8 cellular contexts compared by ENCODE assay signal in genomic region chr1:25821630-25822091, GRCh38. TPM values are rescaled to one million over a fixed set of nuclear protein-coding genes. Genes with fewer than 3 reads are reported as not detected.
DNase-seq lines count a peak whose midpoint lies in the region; ATAC-seq, FAIRE-seq and TF ChIP-seq lines count a peak whose summit lies in the region.

No MANE protein-coding gene starts in this region.

- H3K9me3 ChIP-seq in BLaER1: no peaks in the 10 kb centered on the region
- no peaks in the 10 kb centered on the region for H3K9me3 ChIP-seq in breast epithelium
- H3K9me3 ChIP-seq in muscle layer of duodenum (ENCODE audit: control insufficient read depth in 1 of 2, low read length in 2 of 2): no peaks in the 10 kb centered on the region

- peaks cover 44% of the 10 kb centered on the region for H4K20me1 ChIP-seq in BLaER1

- no peak for DNase-seq in LNCaP clone FGC (ENCODE audit: low read depth)
- DNase-seq in breast epithelium (ENCODE audit: low spot score in 2 of 2): no peak
- no peak for DNase-seq in posterior cingulate gyrus
- no peak for DNase-seq in GM12892 (ENCODE audit: insufficient read length)
- no peak for DNase-seq in H4 (ENCODE audit: low spot score)

- intact Hi-C loops in breast epithelium (cut with DNase I; ENCODE audit: low total_unique reads): no loop called here
- intact Hi-C loops in posterior cingulate gyrus (cut with DNase I): no loop called here

- H3K4me1 ChIP-seq in BLaER1 (peaks cover 36% of the 10 kb centered on the region), breast epithelium (peaks cover 7 to 22% of the 10 kb centered on the region in 2 donors), muscle layer of duodenum (ENCODE audit: control insufficient read depth in 1 of 2, insufficient read depth in 2 of 2, low read length in 2 of 2) (peaks cover 13 to 26% of the 10 kb centered on the region in 2 donors)

- TF ChIP-seq POLR2A in breast epithelium (IDR thresholded peaks at IDR 0.05) (no peak), GM12892 (IDR thresholded peaks at IDR 0.05; ENCODE audit: low read depth, low read length) (no peak)

- TF ChIP-seq CTCF in LNCaP clone FGC (IDR thresholded peaks at IDR 0.05; ENCODE audit: control insufficient read depth, extremely low read depth, insufficient read depth) (no peak), breast epithelium (IDR thresholded peaks at IDR 0.05) (no peak)

- H3K36me3 ChIP-seq in BLaER1: peaks cover 38% of the 10 kb centered on the region
- no peaks in the 10 kb centered on the region for H3K36me3 ChIP-seq in breast epithelium
- peaks cover 6 to 22% of the 10 kb centered on the region in 2 donors for H3K36me3 ChIP-seq in muscle layer of duodenum (ENCODE audit: control insufficient read depth in 1 of 2, insufficient read depth in 2 of 2, low read length in 2 of 2)

- peak overlapping the region; percentile 95 for H3K4me3 ChIP-seq in BLaER1
- H3K4me3 ChIP-seq in LNCaP clone FGC (ENCODE audit: low read depth, low read length): peak overlapping the region; percentile 71
- peak overlapping the region in 2 of 3 donors; percentile 68 to 88 for H3K4me3 ChIP-seq in breast epithelium
- peak overlapping the region; percentile 80 to 91 for H3K4me3 ChIP-seq in muscle layer of duodenum (ENCODE audit: low read depth in 1 of 2, low read length in 2 of 2)

- FAIRE-seq in GM12892 (lab: Jason Lieb, UNC): no peak

- H3K9ac ChIP-seq in BLaER1: peak overlapping the region; percentile 92

- ATAC-seq in HG03097 (IDR thresholded peaks at IDR 0.05; ENCODE audit: low FRiP score, unreplicated experiment): no peak

- H3K27me3 ChIP-seq in BLaER1 (no peaks in the 10 kb centered on the region), breast epithelium (no peaks in the 10 kb centered on the region), muscle layer of duodenum (ENCODE audit: low read depth, low read length) (no peaks in the 10 kb centered on the region)

- H3K27ac ChIP-seq in BLaER1 (no peak overlapping the region), breast epithelium (peak overlapping the region in 1 of 2 donors; percentile 93), muscle layer of duodenum (ENCODE audit: low read length) (no peak overlapping the region)

- peak overlapping the region; percentile 95 for H3K4me2 ChIP-seq in BLaER1

RNA-seq across cellular contexts. Expression of gene MTFR1L, which starts 1.9 kb away (rescaled TPM):
- total RNA-seq in breast epithelium: 10 to 100 TPM; 71.6 to 79.2 (median 75.4) TPM
- polyA plus RNA-seq in GM12892 (2012; ENCODE audit: missing spikeins): 35.9 TPM
- total RNA-seq in H4 (2014; rRNA removed; shearing (Covaris generic)): 24.4 and 31.7 TPM in 2 replicates

RNA-seq across cellular contexts. Expression of gene SELENON, which starts 21.7 kb away (rescaled TPM):
- total RNA-seq in breast epithelium: 10 to 100 TPM; 16.6 to 39.0 (median 22.1) TPM
- 0.89 TPM for polyA plus RNA-seq in GM12892 (2012; ENCODE audit: missing spikeins)
- total RNA-seq in H4 (2014; rRNA removed; shearing (Covaris generic)): 27.7 and 32.1 TPM in 2 replicates

RNA-seq across cellular contexts. Expression of gene AUNIP, which starts 37.6 kb away (rescaled TPM):
- total RNA-seq in breast epithelium: under 1 TPM in 2 of 3 donors, not detected in 1; 0.33 to 0.88 TPM
- polyA plus RNA-seq in GM12892 (2012; ENCODE audit: missing spikeins): 4.7 TPM
- total RNA-seq in H4 (2014; rRNA removed; shearing (Covaris generic)): 8.7 and 12.4 TPM in 2 replicates

RNA-seq across cellular contexts. Expression of gene PAQR7, which starts 53.8 kb away (rescaled TPM):
- total RNA-seq in breast epithelium: 1 to 10 TPM; 4.2 to 8.2 (median 7.2) TPM
- 6.6 TPM for polyA plus RNA-seq in GM12892 (2012; ENCODE audit: missing spikeins)
- total RNA-seq in H4 (2014; rRNA removed; shearing (Covaris generic)): 2.8 and 3.2 TPM in 2 replicates
